ENCODE assay signal across 14 cellular contexts in the genomic region with DNA sequence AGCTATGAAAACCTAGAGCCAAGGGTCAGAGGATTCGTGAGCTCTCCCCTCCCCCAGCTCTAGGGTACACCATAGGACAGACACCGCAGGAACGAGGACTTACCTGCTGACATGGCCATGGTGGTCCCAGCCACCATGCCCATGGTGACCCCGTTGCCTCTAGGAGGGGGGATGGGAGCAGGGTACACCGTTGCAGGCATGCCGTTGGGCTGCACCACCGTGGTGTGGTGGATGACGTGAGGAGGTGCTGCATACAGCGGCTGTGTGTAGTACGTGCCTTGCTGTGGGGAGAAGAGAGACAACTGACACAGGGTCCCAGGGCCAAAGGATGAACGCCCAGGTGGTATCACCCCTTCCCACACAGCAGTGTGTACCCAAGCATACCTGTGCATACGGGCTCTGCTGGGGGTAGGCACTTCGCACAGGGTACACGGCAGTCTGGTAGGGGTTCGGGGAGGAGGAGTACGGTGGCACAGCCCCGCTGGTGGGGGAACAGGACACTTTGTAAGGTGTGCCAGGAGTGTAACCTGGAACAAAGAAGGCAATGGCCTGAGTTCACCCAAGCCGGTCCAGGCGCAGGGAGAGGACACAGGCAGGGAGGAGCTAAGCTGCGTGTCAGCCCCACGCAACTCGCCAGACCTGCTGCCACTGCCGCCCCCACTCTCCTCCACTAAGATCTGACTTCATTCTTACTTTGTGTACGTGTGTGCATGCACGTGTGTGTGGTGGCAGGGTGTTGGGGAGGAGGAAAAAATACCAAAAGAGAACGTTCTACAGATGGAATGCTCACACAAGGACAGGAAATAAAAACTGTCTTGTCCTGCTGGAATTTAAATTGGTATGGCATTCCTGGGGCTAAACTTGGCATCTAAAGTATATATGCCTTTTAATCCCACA. TPM values are rescaled to one million over a fixed set of nuclear protein-coding genes. Genes with fewer than 3 reads are reported as not detected.
DNase-seq lines count a peak whose midpoint lies in the region; ATAC-seq, FAIRE-seq and TF ChIP-seq lines count a peak whose summit lies in the region.
"Had no signal": no experiment of that assay in that cellular context is flagged by ENCODE, and none has a peak within 500 bp of the region (broad histone marks: within the 10 kb centered on the region; RNA-seq: fewer than 3 reads in every experiment).

No MANE protein-coding gene starts in this region.

- no peak for TF ChIP-seq CTCF in heart left ventricle (IDR thresholded peaks at IDR 0.05)
- no peak for TF ChIP-seq CTCF in right atrium auricular region (IDR thresholded peaks at IDR 0.05)

- H3K27ac ChIP-seq in heart left ventricle (no peak overlapping the region), right atrium auricular region (no peak overlapping the region), cingulate gyrus (ENCODE audit: low read depth, low read length) (peak overlapping the region; percentile 57)

- H3K27me3 ChIP-seq in heart left ventricle (no peaks in the 10 kb centered on the region), right atrium auricular region (no peaks in the 10 kb centered on the region)
- H3K27me3 ChIP-seq: MG63 had no signal

- ATAC-seq in heart left ventricle = peak in 3 of 4 donors; percentile 19 to 47 (median 36)
- ATAC-seq: HCT116; naive thymus-derived CD8-positive, alpha-beta T cell had no signal

- DNase-seq in heart left ventricle (no peak), right atrium auricular region (ENCODE audit: low spot score) (no peak), myocyte (ENCODE audit: low read depth) (peak; percentile 18), urothelium cell line (ENCODE audit: low spot score) (no peak), NOMO-1 treated with DMSO at 0.1 percent for 48 hours (lab: John Stamatoyannopoulos, UW; ENCODE audit: unreplicated experiment) (no peak), NCI-H510A treated with DMSO at 0.1 percent for 48 hours (lab: John Stamatoyannopoulos, UW) (no peak)
- DNase-seq in activated CD8-positive, alpha-beta memory T cell treated with anti-CD3 and anti-CD28 coated beads for 24 hours = no peak
- DNase-seq: activated T-cell treated with anti-CD3 and anti-CD28 coated beads, Interleukin-2, amount 50 U/mL, for 1 hour; MG63; naive thymus-derived CD8-positive, alpha-beta T cell; NCI-H2227 treated with DMSO at 0.1 percent for 48 hours had no signal

- H3K4me1 ChIP-seq in heart left ventricle = peaks cover 0 to 38% (median 15%) of the 10 kb centered on the region in 12 donors
- H3K4me1 ChIP-seq in right atrium auricular region = peaks cover 0 to 29% of the 10 kb centered on the region in 2 donors

- H3K9me3 ChIP-seq in heart left ventricle (no peaks in the 10 kb centered on the region), right atrium auricular region (no peaks in the 10 kb centered on the region)
- H3K9me3 ChIP-seq: MG63 had no signal

- H3K4me3 ChIP-seq in heart left ventricle (no peak overlapping the region), right atrium auricular region (no peak overlapping the region)
- H3K4me3 ChIP-seq: MG63 had no signal

- peaks cover 8 to 98% (median 86%) of the 10 kb centered on the region in 9 donors for H3K36me3 ChIP-seq in heart left ventricle
- H3K36me3 ChIP-seq in right atrium auricular region = peaks cover 70% of the 10 kb centered on the region

- no peak for TF ChIP-seq POLR2A in heart left ventricle (IDR thresholded peaks at IDR 0.05)

- intact Hi-C loops in heart left ventricle (cut with DNase I) = no loop called here

- WGBS in heart left ventricle, 4 donors = 87 to 92% (median 91%) methylated on average over 18 to 26 of the region's 26 CpGs

- FAIRE-seq in urothelium cell line (lab: Jason Lieb, UNC) = peak; percentile 71
- FAIRE-seq: RCC 7860 had no signal

RNA-seq across cellular contexts. Expression of gene FAM168B, which starts 37.8 kb away (rescaled TPM):
- total RNA-seq in heart left ventricle = 100 to 1,000 TPM in 2 of 9 donors, 10 to 100 TPM in 7; 72.7 to 174 (median 86.9) TPM
- polyA plus RNA-seq in heart left ventricle = 10 to 100 TPM; 23.0 to 92.5 TPM
- total RNA-seq in right atrium auricular region = 100 to 1,000 TPM in 1 of 2 donors, 10 to 100 TPM in 1; 97.8 to 124 TPM
- total RNA-seq in myocyte = 168 and 184 TPM in 2 replicates
- 77.5 TPM for polyA plus RNA-seq in myocyte (2012)

RNA-seq across cellular contexts. Expression of gene PLEKHB2, which starts 49.7 kb away (rescaled TPM):
- total RNA-seq in heart left ventricle (10 to 100 TPM; 29.8 to 59.7 (median 42.2) TPM), right atrium auricular region (10 to 100 TPM; 40.5 to 44.8 TPM), myocyte (82.0 and 88.6 TPM in 2 replicates)
- 10 to 100 TPM in 1 of 2 donors, 1 to 10 TPM in 1; 7.7 to 71.8 TPM for polyA plus RNA-seq in heart left ventricle
- polyA plus RNA-seq in myocyte (2012) = 70.5 TPM
